Comparison of ENCODE assay signal across 8 cellular contexts in genomic region chr11:66842501-66842895, GRCh38. TPM values are rescaled to one million over a fixed set of nuclear protein-coding genes. Genes with fewer than 3 reads are reported as not detected.
A peak's percentile ranks its signal among the peaks of the same experiment; 100 is the strongest.
DNase-seq lines count a peak whose midpoint lies in the region; ATAC-seq and TF ChIP-seq lines count a peak whose summit lies in the region.

No MANE protein-coding gene starts in this region.

- peak overlapping the region; percentile 91 for H3K4me3 ChIP-seq in CD8-positive, alpha-beta memory T cell (ENCODE audit: low read length)
- H3K4me3 ChIP-seq in dorsolateral prefrontal cortex (peak overlapping the region; percentile 72 to 100 (median 99)), neural cell (ENCODE audit: low read length) (peak overlapping the region; percentile 89)

- no peak for TF ChIP-seq RAD21 in neural cell (conservative IDR thresholded peaks at IDR 0.05)

- H3K79me2 ChIP-seq in neural cell (replicated peaks; ENCODE audit: insufficient read depth, low read length), result peaks cover 24% of the 10 kb centered on the region

- H3K9ac ChIP-seq in neural cell (ENCODE audit: low read length), result peak overlapping the region; percentile 88

- H3K27ac ChIP-seq in CD8-positive, alpha-beta memory T cell (ENCODE audit: low read depth, low read length), result peak overlapping the region; percentile 98
- peak overlapping the region; percentile 99 for H3K27ac ChIP-seq in KOPT-K1 (ENCODE audit: low read depth, low read length, poor library complexity, severe bottlenecking)
- peak overlapping the region; percentile 72 to 99 (median 94) for H3K27ac ChIP-seq in dorsolateral prefrontal cortex
- peak overlapping the region; percentile 86 for H3K27ac ChIP-seq in neural cell (ENCODE audit: low read length)

- H3K27me3 Mint-ChIP-seq in CD8-positive, alpha-beta memory T cell, result peaks cover 0 to 1% of the 10 kb centered on the region in 2 donors

- H3K9me3 ChIP-seq in CD8-positive, alpha-beta memory T cell (ENCODE audit: low read length), result no peaks in the 10 kb centered on the region
- H3K9me3 ChIP-seq in KOPT-K1 (ENCODE audit: insufficient read depth, low read length, poor library complexity, severe bottlenecking) (no peaks in the 10 kb centered on the region), neural cell (ENCODE audit: low read length) (no peaks in the 10 kb centered on the region)

- ATAC-seq in GM21825 (IDR thresholded peaks at IDR 0.05; ENCODE audit: unreplicated experiment), result no peak

- CTCF ChIA-PET in CD8-positive, alpha-beta memory T cell (lab: Charles Lee), result interaction anchor here (1.0 to 2.2 kb wide), 3 partner anchors 9 to 226 kb away, joined by 4 to 5 read pairs (median 4); partner anchors contain the start of gene RBM14

- intact Hi-C loops in dorsolateral prefrontal cortex (cut with DNase I), result loop anchor here (5.0 to 10.0 kb wide), 3 partner anchors 115 to 498 kb away; partner anchors contain the start of genes B4GAT1 (in 1 of the 2), BRMS1 (in 1 of the 2) and PC (in 1 of the 2)

- H3K36me3 ChIP-seq in CD8-positive, alpha-beta memory T cell (ENCODE audit: insufficient read depth, low read length), result peaks cover 6% of the 10 kb centered on the region
- H3K36me3 ChIP-seq in KOPT-K1 (ENCODE audit: insufficient read depth, low read length), result peaks cover 58% of the 10 kb centered on the region
- H3K36me3 ChIP-seq in neural cell (ENCODE audit: insufficient read depth, low read length), result no peaks in the 10 kb centered on the region

- no peaks in the 10 kb centered on the region for H3K9me3 Mint-ChIP-seq in CD8-positive, alpha-beta memory T cell

- H3K4me1 Mint-ChIP-seq in CD8-positive, alpha-beta memory T cell, result peaks cover 44 to 63% (median 48%) of the 10 kb centered on the region in 3 donors

- H3K4me3 Mint-ChIP-seq in CD8-positive, alpha-beta memory T cell, result peak overlapping the region; percentile 82 to 98 (median 92)

- H3F3A ChIP-seq in neural cell (ENCODE audit: insufficient read depth, low read length, poor library complexity, severe bottlenecking), result no peaks in the 10 kb centered on the region

- H3K27ac Mint-ChIP-seq in CD8-positive, alpha-beta memory T cell, result peak overlapping the region; percentile 96 to 99 (median 97)

- TF ChIP-seq CTCF in dorsolateral prefrontal cortex (IDR thresholded peaks at IDR 0.05 in 54 of 56, conservative IDR thresholded peaks at IDR 0.05 in 2 of 56; ENCODE audit: low read depth in 1 of 56, partially characterized antibody in 56 of 56) (no peak), neural cell (IDR thresholded peaks at IDR 0.05; ENCODE audit: poor library complexity, severe bottlenecking) (no peak)

- peaks cover 0 to 61% (median 0%) of the 10 kb centered on the region in 3 donors for H3K36me3 Mint-ChIP-seq in CD8-positive, alpha-beta memory T cell

- DNase-seq in CD8-positive, alpha-beta memory T cell, result no peak
- no peak for DNase-seq in dorsolateral prefrontal cortex
- DNase-seq in NCI-H1048 (lab: John Stamatoyannopoulos, UW), result no peak
- no peak for DNase-seq in NCI-H2171 treated with DMSO at 0.1 percent for 48 hours (lab: John Stamatoyannopoulos, UW)
- DNase-seq in activated CD4-positive, alpha-beta T cell treated with anti-CD3 and anti-CD28 coated beads for 1 hour, result no peak

- no peaks in the 10 kb centered on the region for H3K9me2 ChIP-seq in neural cell (ENCODE audit: insufficient read depth, low read length)

- TF ChIP-seq EP300 in neural cell (conservative IDR thresholded peaks at IDR 0.05; ENCODE audit: poor library complexity, severe bottlenecking), result no peak

- peak overlapping the region; percentile 81 for H3K4me2 ChIP-seq in neural cell (ENCODE audit: low read length)

- POLR2A ChIA-PET in CD8-positive, alpha-beta memory T cell (lab: Charles Lee), result interaction anchor here (0.6 to 4.6 kb wide), 8 partner anchors 12 to 498 kb away, joined by 3 to 45 read pairs (median 3); partner anchors contain the start of genes BRMS1, KDM2A, RBM14 and RBM4B

- no peaks in the 10 kb centered on the region for H3K27me3 ChIP-seq in CD8-positive, alpha-beta memory T cell (ENCODE audit: insufficient read depth, low read length, poor library complexity, severe bottlenecking)
- H3K27me3 ChIP-seq in dorsolateral prefrontal cortex, result no peaks in the 10 kb centered on the region
- H3K27me3 ChIP-seq in neural cell (ENCODE audit: insufficient read depth, low read depth, low read length), result no peaks in the 10 kb centered on the region

- H4K20me1 ChIP-seq in neural cell (ENCODE audit: insufficient read depth), result no peaks in the 10 kb centered on the region

- peak overlapping the region; percentile 56 for H2AFZ ChIP-seq in neural cell (ENCODE audit: low read depth, low read length)

- H3K4me1 ChIP-seq in CD8-positive, alpha-beta memory T cell (ENCODE audit: insufficient read depth, low read length), result peaks cover 44% of the 10 kb centered on the region

TF ChIP-seq in neural cell, 6 proteins besides CTCF, POLR2A, EP300 and RAD21:
- no peak for TF ChIP-seq TAF1 (IDR thresholded peaks at IDR 0.05; ENCODE audit: low read depth)
- no peak for TF ChIP-seq POLR2AphosphoS5 (IDR thresholded peaks at IDR 0.05)
- no peak for TF ChIP-seq SMC3 (conservative IDR thresholded peaks at IDR 0.05; ENCODE audit: poor library complexity)
- TF ChIP-seq EZH2 (IDR thresholded peaks at IDR 0.05; ENCODE audit: borderline replicate concordance, insufficient read depth, low read length, poor library complexity, severe bottlenecking), result no peak
- no peak for TF ChIP-seq MXI1 (conservative IDR thresholded peaks at IDR 0.05; ENCODE audit: poor library complexity, severe bottlenecking)
- no peak for TF ChIP-seq REST (IDR thresholded peaks at IDR 0.05; ENCODE audit: borderline replicate concordance)

RNA-seq across cellular contexts. Expression of gene RCE1, which starts 0.7 kb away (rescaled TPM):
- 10 to 100 TPM; 34.1 to 41.2 TPM for total RNA-seq in CD8-positive, alpha-beta memory T cell
- 32.8 TPM for polyA plus RNA-seq in CD8-positive, alpha-beta memory T cell
- total RNA-seq in dorsolateral prefrontal cortex, result 10 to 100 TPM in 118 of 120 experiments, 1 to 10 TPM in 2; 9.8 to 28.2 (median 16.6) TPM
- 50.5 and 58.2 TPM in 2 replicates for polyA plus RNA-seq in neural cell
- 22.9 and 23.1 TPM in 2 replicates for polyA minus RNA-seq in neural cell

RNA-seq across cellular contexts. Expression of gene LRFN4, which starts 14.4 kb away (rescaled TPM):
- 10 to 100 TPM; 35.5 to 42.8 TPM for total RNA-seq in CD8-positive, alpha-beta memory T cell
- polyA plus RNA-seq in CD8-positive, alpha-beta memory T cell, result 2.2 TPM
- total RNA-seq in dorsolateral prefrontal cortex, result 10 to 100 TPM; 16.7 to 51.3 (median 30.2) TPM
- 85.0 and 104 TPM in 2 replicates for polyA plus RNA-seq in neural cell
- 95.7 and 111 TPM in 2 replicates for polyA minus RNA-seq in neural cell
